In genomic region chr6:27592481-27593199, GRCh38 we compare ENCODE assay signal across 1 cellular context.
TF ChIP-seq lines count a peak whose summit lies in the region.

No MANE protein-coding gene starts in this region.

TF ChIP-seq in GM12878, 131 proteins besides CTCF, POLR2A, EP300 and RAD21 (continued from another document and continues in another):
- TF ChIP-seq NFIC (IDR thresholded peaks at IDR 0.05; ENCODE audit: low read depth, low read length) (peak; percentile 31; the same call in 1 of the 2 replicates), ZBTB33 (IDR thresholded peaks at IDR 0.05) (no peak), CUX1 (IDR thresholded peaks at IDR 0.05; ENCODE audit: insufficient replicate concordance, low read depth, low read length) (no peak), GABPA (IDR thresholded peaks at IDR 0.05; ENCODE audit: low read depth) (peak; percentile 51; the same call in 1 of the 2 replicates), USF2 (IDR thresholded peaks at IDR 0.05; ENCODE audit: borderline replicate concordance, low read depth, low read length) (no peak), NRF1 (conservative IDR thresholded peaks at IDR 0.05; ENCODE audit: low read depth, low read length) (no peak), ESRRA (IDR thresholded peaks at IDR 0.05; ENCODE audit: low read length) (no peak), CBX5 (IDR thresholded peaks at IDR 0.05; ENCODE audit: low read depth) (peak; percentile 87; the same call in 1 of the 2 replicates), JUNB (IDR thresholded peaks at IDR 0.05) (no peak), PAX8 (IDR thresholded peaks at IDR 0.05) (no peak), ZNF274 (IDR thresholded peaks at IDR 0.05; ENCODE audit: insufficient read depth, insufficient read length) (no peak), NR2F1 (conservative IDR thresholded peaks at IDR 0.05) (no peak; the same call in 1 of the 2 replicates), IKZF2 (IDR thresholded peaks at IDR 0.05) (peak in 1 of 2 experiments; percentile 48; a peak in 2 of 4 replicates), NR2C1 (IDR thresholded peaks at IDR 0.05) (no peak), RUNX3 (IDR thresholded peaks at IDR 0.05; ENCODE audit: low read length) (peak; percentile 50), DPF2 (IDR thresholded peaks at IDR 0.05) (0 out of 2 replicates have a peak, but pooled peaks have one; percentile 19), TAF1 (IDR thresholded peaks at IDR 0.05; ENCODE audit: borderline replicate concordance, low read depth, low read length) (no peak), MAX (IDR thresholded peaks at IDR 0.05; ENCODE audit: low read depth, low read length) (no peak), ZBTB40 (IDR thresholded peaks at IDR 0.05; ENCODE audit: borderline replicate concordance) (peak; percentile 72; the same call in 1 of the 2 replicates), NBN (IDR thresholded peaks at IDR 0.05) (peak; percentile 70), RELA (IDR thresholded peaks at IDR 0.05; ENCODE audit: borderline replicate concordance, partially characterized antibody) (peak; percentile 66), ASH2L (IDR thresholded peaks at IDR 0.05; ENCODE audit: borderline replicate concordance, low read depth) (no peak), IKZF1 (conservative IDR thresholded peaks at IDR 0.05) (0 out of 2 replicates have a peak, but pooled peaks have one; percentile 24), SMARCA5 (IDR thresholded peaks at IDR 0.05) (peak; percentile 89), TCF12 (IDR thresholded peaks at IDR 0.05; ENCODE audit: low read depth, low read length) (peak; percentile 49; the same call in 1 of the 2 replicates), SKIL (IDR thresholded peaks at IDR 0.05; ENCODE audit: low read depth, poor library complexity, severe bottlenecking) (peak; percentile 87), MTA3 (IDR thresholded peaks at IDR 0.05; ENCODE audit: borderline replicate concordance, low read length) (peak; percentile 67; the same call in 1 of the 2 replicates), BCLAF1 (IDR thresholded peaks at IDR 0.05) (no peak), MLLT1 (IDR thresholded peaks at IDR 0.05) (0 out of 2 replicates have a peak, but pooled peaks have one; percentile 38), HDAC2 (IDR thresholded peaks at IDR 0.05) (no peak), TARDBP (IDR thresholded peaks at IDR 0.05; ENCODE audit: borderline replicate concordance) (peak; percentile 97), ZNF687 (IDR thresholded peaks at IDR 0.05) (no peak)
